Comparison of ENCODE assay signal across 26 cellular contexts in genomic region chr4:144985536-144985935, GRCh38.
DNase-seq lines count a peak whose midpoint lies in the region; ATAC-seq, FAIRE-seq and TF ChIP-seq lines count a peak whose summit lies in the region.
"Had no signal": no experiment of that assay in that cellular context is flagged by ENCODE, and none has a peak within 500 bp of the region (broad histone marks: within the 10 kb centered on the region; RNA-seq: fewer than 3 reads in every experiment).

No MANE protein-coding gene starts in this region.

- H3K9me3 ChIP-seq in SK-N-SH: no peaks in the 10 kb centered on the region
- H3K9me3 ChIP-seq in aorta (ENCODE audit: control insufficient read depth, low read length): no peaks in the 10 kb centered on the region
- H3K9me3 ChIP-seq: BE2C, SJCRH30 had no signal

- H3K27me3 ChIP-seq in SK-N-SH (ENCODE audit: insufficient read depth): no peaks in the 10 kb centered on the region
- no peaks in the 10 kb centered on the region for H3K27me3 ChIP-seq in aorta (ENCODE audit: control insufficient read depth in 1 of 2, insufficient read depth in 2 of 2, low read length in 1 of 2)
- H3K27me3 ChIP-seq: BE2C, Peyer's patch, SJCRH30 had no signal

- TF ChIP-seq RAD21 in SK-N-SH (IDR thresholded peaks at IDR 0.05; ENCODE audit: low read length): no peak

- H3K4me3 ChIP-seq in SK-N-SH (ENCODE audit: low read depth in 2 of 2, low read length in 1 of 2) (no peak overlapping the region), aorta (ENCODE audit: low read length in 2 of 2) (no peak overlapping the region)
- H3K4me3 ChIP-seq: Peyer's patch, SJCRH30 had no signal

- no peaks in the 10 kb centered on the region for H4K20me1 ChIP-seq in SK-N-SH (ENCODE audit: insufficient read depth)

- H3K9ac ChIP-seq in SK-N-SH: no peak overlapping the region
- H3K9ac ChIP-seq: KMS-11 had no signal

- H3K9me2 ChIP-seq in SK-N-SH: no peaks in the 10 kb centered on the region

- no peaks in the 10 kb centered on the region for H3F3A ChIP-seq in SK-N-SH (replicated peaks; ENCODE audit: insufficient read depth)

- no peak overlapping the region for H3K27ac ChIP-seq in SK-N-SH (ENCODE audit: low read depth in 2 of 2, low read length in 1 of 2)
- H3K27ac ChIP-seq in aorta (ENCODE audit: low read depth in 1 of 2, low read length in 2 of 2): no peak overlapping the region
- H3K27ac ChIP-seq: 22Rv1, KMS-11, Peyer's patch, SJCRH30 had no signal

- TF ChIP-seq CTCF in SK-N-SH (IDR thresholded peaks at IDR 0.05): no peak

- H3K4me1 ChIP-seq in SK-N-SH (ENCODE audit: control insufficient read depth in 1 of 2, insufficient read depth in 2 of 2, low read depth in 1 of 2, low read length in 1 of 2) (no peaks in the 10 kb centered on the region), aorta (ENCODE audit: control insufficient read depth in 1 of 2, insufficient read depth in 2 of 2, low read length in 2 of 2) (no peaks in the 10 kb centered on the region)
- H3K4me1 ChIP-seq: BE2C, Peyer's patch had no signal

- CTCF ChIA-PET in SK-N-SH (lab: Yijun Ruan, JAX): interaction anchor here (1.1 kb wide), 1 partner anchor 198 kb away, joined by 3 read pairs; no protein-coding TSS in a partner anchor

- no peak for TF ChIP-seq EP300 in SK-N-SH (IDR thresholded peaks at IDR 0.05; ENCODE audit: borderline replicate concordance in 1 of 2, low read depth in 1 of 2, low read length in 1 of 2)

- peak; percentile 81 for FAIRE-seq in colon (lab: Jason Lieb, UNC)
- FAIRE-seq: GM12891, H1 had no signal

- no peak overlapping the region for H2AFZ ChIP-seq in SK-N-SH (ENCODE audit: low read depth)

- intact Hi-C loops in aorta (cut with DNase I): no loop called here

- H3K79me2 ChIP-seq in SK-N-SH (ENCODE audit: insufficient read depth): no peaks in the 10 kb centered on the region

- H3K36me3 ChIP-seq in SK-N-SH (replicated peaks in 1 of 2; ENCODE audit: control insufficient read depth in 1 of 2, insufficient read depth in 2 of 2, low read length in 1 of 2) (no peaks in the 10 kb centered on the region), aorta (ENCODE audit: control insufficient read depth in 1 of 2, insufficient read depth in 2 of 2, low read length in 1 of 2) (peaks cover 2 to 4% of the 10 kb centered on the region in 2 donors)
- H3K36me3 ChIP-seq: BE2C, Peyer's patch, SJCRH30 had no signal

- POLR2A ChIA-PET in SK-N-SH (lab: Yijun Ruan, JAX): no interaction called here

- DNase-seq in SK-N-SH (no peak), fibroblast of the conjunctiva (ENCODE audit: low read depth) (peak; percentile 1), aorta (no peak), NCI-H187 treated with DMSO at 0.1 percent for 48 hours (lab: John Stamatoyannopoulos, UW) (no peak)
- DNase-seq: ACHN; BE2C; CD4-positive, CD25-positive, alpha-beta regulatory T cell; IMR-90; NCI-H1105; NCI-H146; NCI-H2081; NCI-H2171; NCI-H345; NCI-H524 treated with DMSO at 0.1 percent for 48 hours; NCI-H82; Peyer's patch; SJCRH30 had no signal

- ATAC-seq in SK-N-SH treated with all-trans-retinoic acid at 6 μM for 48 hours: no peak
- ATAC-seq in aorta (ENCODE audit: low FRiP score): peak; percentile 7
- no peak for ATAC-seq in HG02870 (IDR thresholded peaks at IDR 0.05; ENCODE audit: unreplicated experiment)
- no peak for ATAC-seq in GM21381 (IDR thresholded peaks at IDR 0.05; ENCODE audit: unreplicated experiment)
- ATAC-seq: HCT116 had no signal

- 96% methylated on average over 1 of the region's 1 CpG for WGBS in SK-N-SH (ENCODE audit: low lambda C conversion rate)
- 84 to 92% methylated on average over 1 of the region's 1 CpG for WGBS in aorta, 2 donors

- H3K4me2 ChIP-seq in SK-N-SH: no peak overlapping the region
- H3K4me2 ChIP-seq: KMS-11 had no signal

TF ChIP-seq in SK-N-SH, 30 proteins besides CTCF, POLR2A, EP300 and RAD21:
- no peak for TF ChIP-seq MEF2A (IDR thresholded peaks at IDR 0.05; ENCODE audit: borderline replicate concordance, low read depth)
- TF ChIP-seq TCF12 (IDR thresholded peaks at IDR 0.05): peak; percentile 30

TF ChIP-seq in SK-N-SH treated with all-trans-retinoic acid at 6 μM for 48 hours, 23 proteins besides CTCF, POLR2A, EP300 and RAD21:
- TF ChIP-seq ESRRG (CRISPR knock-in tag; IDR thresholded peaks at IDR 0.05): no peak
- TF ChIP-seq ZFP3 (CRISPR knock-in tag; IDR thresholded peaks at IDR 0.05): no peak
- no peak for TF ChIP-seq ARNTL (CRISPR knock-in tag; IDR thresholded peaks at IDR 0.05; ENCODE audit: borderline replicate concordance, low read depth)
- TF ChIP-seq ISL1 (CRISPR knock-in tag; IDR thresholded peaks at IDR 0.05): no peak
- TF ChIP-seq CREB5 (CRISPR knock-in tag; IDR thresholded peaks at IDR 0.05; ENCODE audit: low read depth): no peak
- TF ChIP-seq RARB (CRISPR knock-in tag; IDR thresholded peaks at IDR 0.05): no peak
- no peak for TF ChIP-seq PATZ1 (CRISPR knock-in tag; IDR thresholded peaks at IDR 0.05; ENCODE audit: borderline replicate concordance)
- no peak for TF ChIP-seq TSHZ2 (CRISPR knock-in tag; IDR thresholded peaks at IDR 0.05)
- no peak for TF ChIP-seq ZC3H10 (CRISPR knock-in tag; IDR thresholded peaks at IDR 0.05)
- TF ChIP-seq BACH2 (CRISPR knock-in tag; IDR thresholded peaks at IDR 0.05; ENCODE audit: borderline replicate concordance): no peak
- no peak for TF ChIP-seq PPARA (CRISPR knock-in tag; IDR thresholded peaks at IDR 0.05; ENCODE audit: borderline replicate concordance)
- no peak for TF ChIP-seq CSDC2 (CRISPR knock-in tag; IDR thresholded peaks at IDR 0.05)
- TF ChIP-seq GLIS3 (CRISPR knock-in tag; IDR thresholded peaks at IDR 0.05): no peak
